Comparison of ENCODE assay signal across 13 cellular contexts in genomic region chr7:157077986-157078644, GRCh38.
DNase-seq lines count a peak whose midpoint lies in the region; ATAC-seq and TF ChIP-seq lines count a peak whose summit lies in the region.
"Had no signal": no experiment of that assay in that cellular context is flagged by ENCODE, and none has a peak within 500 bp of the region (broad histone marks: within the 10 kb centered on the region; RNA-seq: fewer than 3 reads in every experiment).

No MANE protein-coding gene starts in this region.

- H3K4me1 Mint-ChIP-seq in neural crest cell, result no peaks in the 10 kb centered on the region

- CTCF ChIA-PET in BJ (lab: Yijun Ruan, JAX), result no interaction called here

- ATAC-seq in GM19023 (IDR thresholded peaks at IDR 0.05; ENCODE audit: unreplicated experiment) (no peak), GM21619 (IDR thresholded peaks at IDR 0.05; ENCODE audit: unreplicated experiment) (no peak)
- ATAC-seq: right cardiac atrium had no signal

- no peaks in the 10 kb centered on the region for H3K36me3 Mint-ChIP-seq in neural crest cell (ENCODE audit: low read depth)

- no peak for DNase-seq in BJ (ENCODE audit: low read depth)
- peak; percentile 45 for DNase-seq in NCI-H146 (lab: John Stamatoyannopoulos, UW)
- DNase-seq in fibroblast of pulmonary artery (ENCODE audit: low read depth), result peak; percentile 5
- DNase-seq in neural crest cell (ENCODE audit: low read depth, low spot score), result no peak
- DNase-seq in putamen (ENCODE audit: low spot score), result no peak
- no peak for DNase-seq in T-helper 2 cell
- DNase-seq: activated T-cell treated with anti-CD3 and anti-CD28 coated beads, Interleukin-2, amount 50 U/mL, for 24 hours; KG1; NCI-H345; right cardiac atrium; uterus had no signal

- H3K9me3 Mint-ChIP-seq in neural crest cell, result peaks cover 2% of the 10 kb centered on the region

- POLR2A ChIA-PET in BJ (lab: Charles Lee), result no interaction called here

- H3K27ac Mint-ChIP-seq in neural crest cell (ENCODE audit: unreplicated experiment), result peak overlapping the region; percentile 19
- H3K27ac Mint-ChIP-seq: activated T-cell treated with anti-CD3 and anti-CD28 coated beads, Interleukin-2, amount 50 U/mL, for 24 hours had no signal

- no peak for TF ChIP-seq CTCF in BJ (IDR thresholded peaks at IDR 0.05; ENCODE audit: insufficient read depth, low read depth, low read length)
- no peak for TF ChIP-seq CTCF in fibroblast of pulmonary artery (IDR thresholded peaks at IDR 0.05; ENCODE audit: low read length, missing control alignments)
- no peak for TF ChIP-seq CTCF in neural crest cell (conservative IDR thresholded peaks at IDR 0.05)

- 0 out of 2 replicates have a peak overlapping the region, but pooled peaks have one; percentile 8 for H3K4me3 ChIP-seq in BJ (ENCODE audit: low read depth, low read length)
- H3K4me3 ChIP-seq in fibroblast of pulmonary artery (replicated peaks; ENCODE audit: low read depth, low read length), result peak overlapping the region; percentile 25
- H3K4me3 ChIP-seq: uterus had no signal

- H3K4me3 Mint-ChIP-seq in neural crest cell, result peak overlapping the region; percentile 27
- H3K4me3 Mint-ChIP-seq: activated T-cell treated with anti-CD3 and anti-CD28 coated beads, Interleukin-2, amount 50 U/mL, for 24 hours had no signal

- H3K27me3 ChIP-seq in BJ (ENCODE audit: control insufficient read depth, insufficient read depth, low read length), result peaks cover 13% of the 10 kb centered on the region
- H3K27me3 ChIP-seq: uterus had no signal

- no peaks in the 10 kb centered on the region for H3K36me3 ChIP-seq in BJ (ENCODE audit: control insufficient read depth, insufficient read depth, low read length)
- H3K36me3 ChIP-seq: uterus had no signal

- H3K27me3 Mint-ChIP-seq in neural crest cell (ENCODE audit: low read depth), result peaks cover 73% of the 10 kb centered on the region

Comparison
In these comparisons a context has a peak if more than half of its experiments do, and no peak if none do; other contexts are left out.
1. DNase-seq: peak in NCI-H146 (single experiment) and fibroblast of pulmonary artery (single experiment); none in BJ (single experiment), neural crest cell (single experiment), putamen (single experiment) and T-helper 2 cell (0 of 5).